8 cellular contexts compared by ENCODE assay signal in the genomic region with DNA sequence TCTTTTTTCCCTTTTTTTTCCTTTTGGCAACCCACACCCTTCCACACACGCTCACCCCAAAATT. TPM values are rescaled to one million over a fixed set of nuclear protein-coding genes. Genes with fewer than 3 reads are reported as not detected.
DNase-seq lines count a peak whose midpoint lies in the region; ATAC-seq and TF ChIP-seq lines count a peak whose summit lies in the region.

Gene NLK (plus strand): TSS at position 21 of the 64 bp plus-strand sequence. CDS start 197 bp downstream, outside the sequence.

- H3K4me3 ChIP-seq in CD8-positive, alpha-beta memory T cell (ENCODE audit: low read length), result peak within 1 kb of the TSS; percentile 52
- peak within 1 kb of the TSS; percentile 80 for H3K4me3 ChIP-seq in SJCRH30
- H3K4me3 ChIP-seq in fibroblast of pulmonary artery (replicated peaks; ENCODE audit: low read depth, low read length), result peak within 1 kb of the TSS; percentile 80

- ATAC-seq in omental fat pad (ENCODE audit: low FRiP score) (no peak), HG02973 (IDR thresholded peaks at IDR 0.05; ENCODE audit: unreplicated experiment) (no peak)

- H3K27me3 ChIP-seq in CD8-positive, alpha-beta memory T cell (ENCODE audit: insufficient read depth, low read length, poor library complexity, severe bottlenecking), result no peaks in the 10 kb centered on the region
- no peaks in the 10 kb centered on the region for H3K27me3 ChIP-seq in SJCRH30

- TF ChIP-seq CTCF in fibroblast of pulmonary artery (IDR thresholded peaks at IDR 0.05; ENCODE audit: low read length, missing control alignments), result no peak
- no peak for TF ChIP-seq CTCF in omental fat pad (IDR thresholded peaks at IDR 0.05)

- POLR2A ChIA-PET in CD8-positive, alpha-beta memory T cell (lab: Charles Lee), result no interaction called here

- peaks cover 0 to 4% of the 10 kb centered on the region in 2 donors for H3K27me3 Mint-ChIP-seq in CD8-positive, alpha-beta memory T cell

- CTCF ChIA-PET in CD8-positive, alpha-beta memory T cell (lab: Charles Lee), result no interaction called here

- no peaks in the 10 kb centered on the region for H3K9me3 ChIP-seq in CD8-positive, alpha-beta memory T cell (ENCODE audit: low read length)
- H3K9me3 ChIP-seq in SJCRH30 (replicated peaks), result no peaks in the 10 kb centered on the region

- H3K9me3 Mint-ChIP-seq in CD8-positive, alpha-beta memory T cell, result no peaks in the 10 kb centered on the region

- H3K36me3 ChIP-seq in CD8-positive, alpha-beta memory T cell (ENCODE audit: insufficient read depth, low read length), result no peaks in the 10 kb centered on the region
- peaks cover 5% of the 10 kb centered on the region for H3K36me3 ChIP-seq in SJCRH30

- no peak for DNase-seq in CD8-positive, alpha-beta memory T cell
- DNase-seq in SJCRH30 (no peak), fibroblast of pulmonary artery (ENCODE audit: low read depth) (no peak), omental fat pad (ENCODE audit: low spot score) (no peak), inferior parietal cortex (ENCODE audit: extremely low spot score) (no peak), NCI-H748 treated with DMSO at 0.1 percent for 48 hours (lab: John Stamatoyannopoulos, UW) (no peak), NCI-H2196 (lab: John Stamatoyannopoulos, UW; ENCODE audit: unreplicated experiment) (no peak)

- H3K4me1 ChIP-seq in CD8-positive, alpha-beta memory T cell (ENCODE audit: insufficient read depth, low read length), result peaks cover 54% of the 10 kb centered on the region
- peaks cover 8% of the 10 kb centered on the region; the same call in 1 of the 2 replicates for H3K4me1 ChIP-seq in SJCRH30

- peak within 1 kb of the TSS; percentile 82 to 92 (median 89) for H3K4me3 Mint-ChIP-seq in CD8-positive, alpha-beta memory T cell

- peaks cover 64 to 69% (median 67%) of the 10 kb centered on the region in 3 donors for H3K4me1 Mint-ChIP-seq in CD8-positive, alpha-beta memory T cell

- peaks cover 0 to 2% (median 2%) of the 10 kb centered on the region in 3 donors for H3K36me3 Mint-ChIP-seq in CD8-positive, alpha-beta memory T cell

- H3K27ac Mint-ChIP-seq in CD8-positive, alpha-beta memory T cell, result peak within 1 kb of the TSS; percentile 48 to 95 (median 89)

- peak within 1 kb of the TSS; percentile 38 for H3K27ac ChIP-seq in CD8-positive, alpha-beta memory T cell (ENCODE audit: low read depth, low read length)
- H3K27ac ChIP-seq in SJCRH30, result peak within 1 kb of the TSS; percentile 39

RNA-seq across cellular contexts. Expression of gene NLK, which starts in this region (rescaled TPM):
- 10 to 100 TPM; 12.0 to 12.8 TPM for total RNA-seq in CD8-positive, alpha-beta memory T cell
- polyA plus RNA-seq in CD8-positive, alpha-beta memory T cell, result 1.7 TPM
- 27.8 and 28.4 TPM in 2 replicates for total RNA-seq in SJCRH30 (2014; rRNA removed; shearing (Covaris generic))
- 10 to 100 TPM; 15.9 to 32.5 (median 25.0) TPM for total RNA-seq in omental fat pad
